ENCODE assay signal across 8 cellular contexts in genomic region chr9:135438581-135439232, GRCh38. TPM values are rescaled to one million over a fixed set of nuclear protein-coding genes. Genes with fewer than 3 reads are reported as not detected.
DNase-seq lines count a peak whose midpoint lies in the region; ATAC-seq and TF ChIP-seq lines count a peak whose summit lies in the region.
"Not testable (repeated sequence)": the region's sequence is repeated elsewhere in the genome, so short reads cannot be mapped to it uniquely, and the experiment has no call there.

No MANE protein-coding gene starts in this region.

- CTCF ChIA-PET in WTC11 (lab: Charles Lee): interaction anchor here (0.6 to 2.7 kb wide), 21 partner anchors 10 to 368 kb away, joined by 3 to 30 read pairs (median 3); a partner anchor contains a TSS

- DNase-seq in GM12865 (ENCODE audit: low read depth) (peak; percentile 35), NAMALWA (ENCODE audit: low spot score) (peak; percentile 55), WTC11 (ENCODE audit: low spot score) (peak; percentile 57), chondrocyte (ENCODE audit: low spot score) (peak; percentile 20), ureter (ENCODE audit: low spot score) (peak; percentile 75)
- DNase-seq in activated T-cell treated with anti-CD3 and anti-CD28 coated beads, Interleukin-2, amount 50 U/mL, for 24 hours: peak; percentile 61
- DNase-seq in neural crest cell (ENCODE audit: low read depth, low spot score): not testable (repeated sequence)
- peak; percentile 19 to 27 for DNase-seq in stimulated activated CD4-positive, alpha-beta T cell treated with anti-CD3 and anti-CD28 coated beads, Interleukin-4, amount 100 ng/mL, for 4 hours

- not testable (repeated sequence) for H3K4me3 ChIP-seq in GM12865 (ENCODE audit: low read depth, low read length)

- not testable (repeated sequence) for H3K27ac Mint-ChIP-seq in WTC11; activated T-cell treated with anti-CD3 and anti-CD28 coated beads, Interleukin-2, amount 50 U/mL, for 24 hours; chondrocyte (ENCODE audit: unreplicated experiment); neural crest cell (ENCODE audit: unreplicated experiment)

- not testable (repeated sequence) for H3K27me3 Mint-ChIP-seq in WTC11 (ENCODE audit: low read depth); neural crest cell (ENCODE audit: low read depth)
- H3K27me3 Mint-ChIP-seq in activated T-cell treated with anti-CD3 and anti-CD28 coated beads, Interleukin-2, amount 50 U/mL, for 24 hours: peaks cover 39% of the 10 kb centered on the region
- H3K27me3 Mint-ChIP-seq in chondrocyte (ENCODE audit: low read depth): peaks cover 26% of the 10 kb centered on the region

- H3K9me3 Mint-ChIP-seq in WTC11 (peaks cover 28% of the 10 kb centered on the region), chondrocyte (ENCODE audit: low read depth) (peaks cover 21% of the 10 kb centered on the region)
- H3K9me3 Mint-ChIP-seq in activated T-cell treated with anti-CD3 and anti-CD28 coated beads, Interleukin-2, amount 50 U/mL, for 24 hours; neural crest cell: not testable (repeated sequence)

- POLR2A ChIA-PET in WTC11 (lab: Charles Lee): interaction anchor here (0.6 kb wide), 1 partner anchor 74 kb away, joined by 3 read pairs; no protein-coding TSS in a partner anchor

- H3K4me1 Mint-ChIP-seq in WTC11: peaks cover 22% of the 10 kb centered on the region
- not testable (repeated sequence) for H3K4me1 Mint-ChIP-seq in activated T-cell treated with anti-CD3 and anti-CD28 coated beads, Interleukin-2, amount 50 U/mL, for 24 hours (ENCODE audit: low read depth); chondrocyte (ENCODE audit: low read depth)
- peaks cover 25% of the 10 kb centered on the region for H3K4me1 Mint-ChIP-seq in neural crest cell

- not testable (repeated sequence) for H3K4me3 Mint-ChIP-seq in WTC11; activated T-cell treated with anti-CD3 and anti-CD28 coated beads, Interleukin-2, amount 50 U/mL, for 24 hours; chondrocyte (ENCODE audit: unreplicated experiment); neural crest cell

- not testable (repeated sequence) for ATAC-seq in WTC11

- peaks cover 11% of the 10 kb centered on the region for H3K36me3 Mint-ChIP-seq in WTC11
- H3K36me3 Mint-ChIP-seq in activated T-cell treated with anti-CD3 and anti-CD28 coated beads, Interleukin-2, amount 50 U/mL, for 24 hours (ENCODE audit: low read depth); chondrocyte (ENCODE audit: low read depth); neural crest cell (ENCODE audit: low read depth): not testable (repeated sequence)

- peak; percentile 25 for TF ChIP-seq CTCF in GM12865 (IDR thresholded peaks at IDR 0.05; ENCODE audit: insufficient read depth, low read depth, low read length, missing control alignments)
- not testable (repeated sequence) for TF ChIP-seq CTCF in WTC11 (IDR thresholded peaks at IDR 0.05); chondrocyte (IDR thresholded peaks at IDR 0.05)
- TF ChIP-seq CTCF in neural crest cell (conservative IDR thresholded peaks at IDR 0.05): peak; percentile 37

RNA-seq across cellular contexts. Expression of gene PPP1R26, which starts 40.9 kb away (rescaled TPM):
- total RNA-seq in WTC11 (2021): 36.2 to 44.4 TPM (median 37.4 TPM) in 3 replicates
- total RNA-seq in chondrocyte: 9.1 to 19.6 TPM (median 19.5 TPM) in 3 replicates
- 27.5 and 32.4 TPM in 2 replicates for total RNA-seq in neural crest cell
- total RNA-seq in ureter: 25.6 TPM
